In genomic region chr1:2826736-2827292, GRCh38 we compare ENCODE assay signal across 2 cellular contexts.
A peak's percentile ranks its signal among the peaks of the same experiment; 100 is the strongest.
TF ChIP-seq lines count a peak whose summit lies in the region.

No MANE protein-coding gene starts in this region.

TF ChIP-seq in K562, 482 proteins besides CTCF, POLR2A, EP300 and RAD21:
- 0 out of 2 replicates have a peak, but pooled peaks have one; percentile 32 for TF ChIP-seq RAD51 (IDR thresholded peaks at IDR 0.05; ENCODE audit: borderline replicate concordance, low read depth)
- peak; percentile 83 for TF ChIP-seq TFE3 (CRISPR knock-in tag; IDR thresholded peaks at IDR 0.05)
- 0 out of 2 replicates have a peak, but pooled peaks have one; percentile 9 for TF ChIP-seq CBFA2T2 (conservative IDR thresholded peaks at IDR 0.05)
- TF ChIP-seq FOXK2 (conservative IDR thresholded peaks at IDR 0.05 in 1 of 2, IDR thresholded peaks at IDR 0.05 in 1 of 2; ENCODE audit: low read depth in 2 of 2), result no peak

TF ChIP-seq in HepG2, 621 proteins besides CTCF, POLR2A, EP300 and RAD21:
- TF ChIP-seq PAX8 (CRISPR knock-in tag; IDR thresholded peaks at IDR 0.05; ENCODE audit: borderline replicate concordance) (no peak), RAD51 (IDR thresholded peaks at IDR 0.05; ENCODE audit: borderline replicate concordance) (peak; percentile 77), USF2 (IDR thresholded peaks at IDR 0.05; ENCODE audit: low read depth, low read length) (peak; percentile 62; the same call in 1 of the 2 replicates), USF2 (CRISPR knock-in tag; IDR thresholded peaks at IDR 0.05; ENCODE audit: borderline replicate concordance) (no peak), EZH2 (conservative IDR thresholded peaks at IDR 0.05; ENCODE audit: low read depth, low read length) (no peak), PRMT3 (CRISPR knock-in tag; IDR thresholded peaks at IDR 0.05; ENCODE audit: borderline replicate concordance, low read depth) (no peak), ZNF274 (CRISPR knock-in tag; IDR thresholded peaks at IDR 0.05) (no peak), ZSCAN22 (CRISPR knock-in tag; IDR thresholded peaks at IDR 0.05) (no peak), HES4 (CRISPR knock-in tag; IDR thresholded peaks at IDR 0.05; ENCODE audit: borderline replicate concordance) (no peak), GATAD2A (CRISPR knock-in tag; IDR thresholded peaks at IDR 0.05) (no peak), MAF1 (CRISPR knock-in tag; IDR thresholded peaks at IDR 0.05; ENCODE audit: borderline replicate concordance) (no peak), SIN3B (IDR thresholded peaks at IDR 0.05; ENCODE audit: low read length) (no peak), ZNF124 (CRISPR knock-in tag; IDR thresholded peaks at IDR 0.05) (no peak), TAF15 (IDR thresholded peaks at IDR 0.05; ENCODE audit: low read depth, low read length, poor library complexity, severe bottlenecking) (no peak)
- TF ChIP-seq, protein P1, sequence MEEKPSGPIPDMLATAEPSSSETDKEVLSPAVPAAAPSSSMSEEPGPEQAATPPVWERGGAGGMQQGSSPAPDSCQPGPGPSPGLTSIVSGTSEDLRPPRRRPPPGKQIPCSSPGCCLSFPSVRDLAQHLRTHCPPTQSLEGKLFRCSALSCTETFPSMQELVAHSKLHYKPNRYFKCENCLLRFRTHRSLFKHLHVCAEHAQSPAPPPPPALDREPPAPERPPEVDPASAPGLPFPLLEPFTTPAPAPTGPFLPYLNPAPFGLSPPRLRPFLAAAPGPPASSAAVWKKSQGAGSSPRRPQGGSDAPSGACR (CRISPR knock-in tag; IDR thresholded peaks at IDR 0.05), result no peak
- TF ChIP-seq, protein P2, sequence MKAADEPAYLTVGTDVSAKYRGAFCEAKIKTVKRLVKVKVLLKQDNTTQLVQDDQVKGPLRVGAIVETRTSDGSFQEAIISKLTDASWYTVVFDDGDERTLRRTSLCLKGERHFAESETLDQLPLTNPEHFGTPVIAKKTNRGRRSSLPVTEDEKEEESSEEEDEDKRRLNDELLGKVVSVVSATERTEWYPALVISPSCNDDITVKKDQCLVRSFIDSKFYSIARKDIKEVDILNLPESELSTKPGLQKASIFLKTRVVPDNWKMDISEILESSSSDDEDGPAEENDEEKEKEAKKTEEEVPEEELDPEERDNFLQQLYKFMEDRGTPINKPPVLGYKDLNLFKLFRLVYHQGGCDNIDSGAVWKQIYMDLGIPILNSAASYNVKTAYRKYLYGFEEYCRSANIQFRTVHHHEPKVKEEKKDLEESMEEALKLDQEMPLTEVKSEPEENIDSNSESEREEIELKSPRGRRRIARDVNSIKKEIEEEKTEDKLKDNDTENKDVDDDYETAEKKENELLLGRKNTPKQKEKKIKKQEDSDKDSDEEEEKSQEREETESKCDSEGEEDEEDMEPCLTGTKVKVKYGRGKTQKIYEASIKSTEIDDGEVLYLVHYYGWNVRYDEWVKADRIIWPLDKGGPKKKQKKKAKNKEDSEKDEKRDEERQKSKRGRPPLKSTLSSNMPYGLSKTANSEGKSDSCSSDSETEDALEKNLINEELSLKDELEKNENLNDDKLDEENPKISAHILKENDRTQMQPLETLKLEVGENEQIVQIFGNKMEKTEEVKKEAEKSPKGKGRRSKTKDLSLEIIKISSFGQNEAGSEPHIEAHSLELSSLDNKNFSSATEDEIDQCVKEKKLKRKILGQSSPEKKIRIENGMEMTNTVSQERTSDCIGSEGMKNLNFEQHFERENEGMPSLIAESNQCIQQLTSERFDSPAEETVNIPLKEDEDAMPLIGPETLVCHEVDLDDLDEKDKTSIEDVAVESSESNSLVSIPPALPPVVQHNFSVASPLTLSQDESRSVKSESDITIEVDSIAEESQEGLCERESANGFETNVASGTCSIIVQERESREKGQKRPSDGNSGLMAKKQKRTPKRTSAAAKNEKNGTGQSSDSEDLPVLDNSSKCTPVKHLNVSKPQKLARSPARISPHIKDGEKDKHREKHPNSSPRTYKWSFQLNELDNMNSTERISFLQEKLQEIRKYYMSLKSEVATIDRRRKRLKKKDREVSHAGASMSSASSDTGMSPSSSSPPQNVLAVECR (CRISPR knock-in tag; IDR thresholded peaks at IDR 0.05; ENCODE audit: borderline replicate concordance), result no peak
- TF ChIP-seq, protein P3, sequence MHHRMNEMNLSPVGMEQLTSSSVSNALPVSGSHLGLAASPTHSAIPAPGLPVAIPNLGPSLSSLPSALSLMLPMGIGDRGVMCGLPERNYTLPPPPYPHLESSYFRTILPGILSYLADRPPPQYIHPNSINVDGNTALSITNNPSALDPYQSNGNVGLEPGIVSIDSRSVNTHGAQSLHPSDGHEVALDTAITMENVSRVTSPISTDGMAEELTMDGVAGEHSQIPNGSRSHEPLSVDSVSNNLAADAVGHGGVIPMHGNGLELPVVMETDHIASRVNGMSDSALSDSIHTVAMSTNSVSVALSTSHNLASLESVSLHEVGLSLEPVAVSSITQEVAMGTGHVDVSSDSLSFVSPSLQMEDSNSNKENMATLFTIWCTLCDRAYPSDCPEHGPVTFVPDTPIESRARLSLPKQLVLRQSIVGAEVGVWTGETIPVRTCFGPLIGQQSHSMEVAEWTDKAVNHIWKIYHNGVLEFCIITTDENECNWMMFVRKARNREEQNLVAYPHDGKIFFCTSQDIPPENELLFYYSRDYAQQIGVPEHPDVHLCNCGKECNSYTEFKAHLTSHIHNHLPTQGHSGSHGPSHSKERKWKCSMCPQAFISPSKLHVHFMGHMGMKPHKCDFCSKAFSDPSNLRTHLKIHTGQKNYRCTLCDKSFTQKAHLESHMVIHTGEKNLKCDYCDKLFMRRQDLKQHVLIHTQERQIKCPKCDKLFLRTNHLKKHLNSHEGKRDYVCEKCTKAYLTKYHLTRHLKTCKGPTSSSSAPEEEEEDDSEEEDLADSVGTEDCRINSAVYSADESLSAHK (CRISPR knock-in tag; IDR thresholded peaks at IDR 0.05; ENCODE audit: borderline replicate concordance), result no peak
- TF ChIP-seq, protein P4, sequence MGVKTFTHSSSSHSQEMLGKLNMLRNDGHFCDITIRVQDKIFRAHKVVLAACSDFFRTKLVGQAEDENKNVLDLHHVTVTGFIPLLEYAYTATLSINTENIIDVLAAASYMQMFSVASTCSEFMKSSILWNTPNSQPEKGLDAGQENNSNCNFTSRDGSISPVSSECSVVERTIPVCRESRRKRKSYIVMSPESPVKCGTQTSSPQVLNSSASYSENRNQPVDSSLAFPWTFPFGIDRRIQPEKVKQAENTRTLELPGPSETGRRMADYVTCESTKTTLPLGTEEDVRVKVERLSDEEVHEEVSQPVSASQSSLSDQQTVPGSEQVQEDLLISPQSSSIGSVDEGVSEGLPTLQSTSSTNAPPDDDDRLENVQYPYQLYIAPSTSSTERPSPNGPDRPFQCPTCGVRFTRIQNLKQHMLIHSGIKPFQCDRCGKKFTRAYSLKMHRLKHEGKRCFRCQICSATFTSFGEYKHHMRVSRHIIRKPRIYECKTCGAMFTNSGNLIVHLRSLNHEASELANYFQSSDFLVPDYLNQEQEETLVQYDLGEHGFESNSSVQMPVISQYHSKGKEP (CRISPR knock-in tag; IDR thresholded peaks at IDR 0.05), result no peak
